In the genomic region with DNA sequence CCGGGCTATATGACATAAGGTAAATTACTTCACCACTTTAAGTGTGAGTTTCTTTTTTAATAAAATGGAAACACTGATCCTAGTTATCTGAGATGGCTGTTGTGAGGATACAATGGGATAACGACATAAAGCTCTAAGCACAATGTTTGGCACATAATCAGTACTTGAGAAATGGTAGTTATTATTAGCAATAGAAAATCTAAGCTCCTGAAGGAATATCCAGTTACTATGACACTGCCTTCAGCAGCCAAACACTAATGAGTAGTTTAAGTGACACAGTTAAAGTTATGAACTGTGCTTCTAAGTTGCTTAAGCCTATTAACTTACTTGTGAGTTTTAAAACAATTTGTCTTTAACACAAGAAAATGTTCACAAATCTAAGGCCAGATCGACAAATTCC, we compare ENCODE assay signal across 26 cellular contexts.
DNase-seq lines count a peak whose midpoint lies in the region; ATAC-seq and TF ChIP-seq lines count a peak whose summit lies in the region.
"Had no signal": no experiment of that assay in that cellular context is flagged by ENCODE, and none has a peak within 500 bp of the region (broad histone marks: within the 10 kb centered on the region; RNA-seq: fewer than 3 reads in every experiment).

No MANE protein-coding gene starts in this region.

- peaks cover 53% of the 10 kb centered on the region for H3K4me1 ChIP-seq in cardiac muscle cell (ENCODE audit: low read depth)
- H3K4me1 ChIP-seq in endodermal cell (ENCODE audit: control insufficient read depth, insufficient read depth, low read length) = peaks cover 29% of the 10 kb centered on the region
- peaks cover 16% of the 10 kb centered on the region for H3K4me1 ChIP-seq in psoas muscle
- H3K4me1 ChIP-seq: Caco-2 had no signal

- H3K4me3 ChIP-seq in cardiac muscle cell (no peak overlapping the region), endodermal cell (ENCODE audit: low read length) (peak overlapping the region; percentile 73), psoas muscle (peak overlapping the region; percentile 7)
- H3K4me3 ChIP-seq: GM23248, K562 had no signal

- H3K36me3 Mint-ChIP-seq in endodermal cell (ENCODE audit: low read depth) = peaks cover 20% of the 10 kb centered on the region
- H3K36me3 Mint-ChIP-seq: CD8-positive, alpha-beta T cell had no signal

- no peak for DNase-seq in cardiac muscle cell (ENCODE audit: low read depth in 1 of 2, low spot score in 1 of 2)
- DNase-seq in Right ventricle myocardium superior = no peak
- no peak for DNase-seq in endodermal cell
- DNase-seq in psoas muscle = no peak
- no peak for DNase-seq in DMS 273 (lab: John Stamatoyannopoulos, UW; ENCODE audit: unreplicated experiment)
- DNase-seq: Caco-2; CD8-positive, alpha-beta T cell; DMS 273 treated with DMSO at 0.1 percent for 48 hours; DMS79 treated with DMSO at 0.1 percent for 48 hours; GF-D8; GM23248; H9; NCI-H1105 treated with DMSO at 0.1 percent for 48 hours; NCI-H146; NCI-H1930; NCI-H2227 treated with DMSO at 0.1 percent for 48 hours; NCI-H526 treated with DMSO at 0.1 percent for 48 hours; RPMI8226; SHP77 had no signal

- no peaks in the 10 kb centered on the region for H3K36me3 ChIP-seq in cardiac muscle cell
- H3K36me3 ChIP-seq in endodermal cell (ENCODE audit: control insufficient read depth, insufficient read depth, low read length) = peaks cover 23% of the 10 kb centered on the region
- no peaks in the 10 kb centered on the region for H3K36me3 ChIP-seq in psoas muscle (ENCODE audit: insufficient read depth in 1 of 2, low read depth in 1 of 2)

- peak overlapping the region; percentile 71 for H3K27ac Mint-ChIP-seq in endodermal cell
- H3K27ac Mint-ChIP-seq: B cell; CD8-positive, alpha-beta T cell had no signal

- H3K9me3 ChIP-seq in cardiac muscle cell (ENCODE audit: low read depth) (no peaks in the 10 kb centered on the region), endodermal cell (ENCODE audit: control insufficient read depth, low read length) (peaks cover 23% of the 10 kb centered on the region), psoas muscle (no peaks in the 10 kb centered on the region)

- H3K9ac ChIP-seq in endodermal cell (ENCODE audit: extremely low read depth, low read length, poor library complexity, severe bottlenecking) = no peak overlapping the region
- H3K9ac ChIP-seq: GM23248 had no signal

- ATAC-seq in Right ventricle myocardium superior (ENCODE audit: poor library complexity) (no peak), psoas muscle (peak; percentile 53 to 87 (median 62)), GM19035 (IDR thresholded peaks at IDR 0.05; ENCODE audit: unreplicated experiment) (no peak), GM18517 (IDR thresholded peaks at IDR 0.05; ENCODE audit: unreplicated experiment) (no peak), GM18519 (IDR thresholded peaks at IDR 0.05; ENCODE audit: low FRiP score, unreplicated experiment) (no peak)
- ATAC-seq: CD8-positive, alpha-beta T cell; K562 had no signal

- WGBS in endodermal cell (ENCODE audit: insufficient coverage in 1 of 2, insufficient read length in 1 of 2), 2 experiments = 92% methylated on average over 2 to 3 of the region's 3 CpGs
- 58 to 63% (median 62%) methylated on average over 3 of the region's 3 CpGs for WGBS in psoas muscle, 3 donors

- H3K9me3 Mint-ChIP-seq in endodermal cell = peaks cover 20% of the 10 kb centered on the region

- intact Hi-C loops in Right ventricle myocardium superior (cut with DNase I) (no loop called here), psoas muscle (cut with DNase I) (loop anchor here in 1 of 2 donors (5.0 kb wide), 1 partner anchor 35 kb away; no protein-coding TSS in a partner anchor)

- no peaks in the 10 kb centered on the region for H3K27me3 Mint-ChIP-seq in endodermal cell (ENCODE audit: insufficient read depth)
- H3K27me3 Mint-ChIP-seq: B cell had no signal

- peak overlapping the region; percentile 75 for H3K27ac ChIP-seq in cardiac muscle cell
- no peak overlapping the region for H3K27ac ChIP-seq in endodermal cell (ENCODE audit: low read depth, low read length)
- H3K27ac ChIP-seq in psoas muscle = peak overlapping the region; percentile 68
- H3K27ac ChIP-seq: 22Rv1, C4-2B, GM23248 had no signal

- H3K27me3 ChIP-seq in cardiac muscle cell = no peaks in the 10 kb centered on the region
- no peaks in the 10 kb centered on the region for H3K27me3 ChIP-seq in endodermal cell (ENCODE audit: control insufficient read depth, insufficient read depth, low read length, poor library complexity, severe bottlenecking)
- no peaks in the 10 kb centered on the region for H3K27me3 ChIP-seq in psoas muscle (ENCODE audit: insufficient read depth in 3 of 3, low read length in 2 of 3)

- H3K4me1 Mint-ChIP-seq in endodermal cell = peaks cover 59% of the 10 kb centered on the region

- no peak for TF ChIP-seq CTCF in cardiac muscle cell (IDR thresholded peaks at IDR 0.05; ENCODE audit: low read depth, low read length)
- TF ChIP-seq CTCF in endodermal cell (conservative IDR thresholded peaks at IDR 0.05) = no peak
- no peak for TF ChIP-seq CTCF in psoas muscle (IDR thresholded peaks at IDR 0.05)

- H3K4me3 Mint-ChIP-seq in endodermal cell = no peak overlapping the region
- H3K4me3 Mint-ChIP-seq: B cell; CD8-positive, alpha-beta T cell; H9 had no signal

Comparison
In these comparisons a context has a peak if more than half of its experiments do, and no peak if none do; other contexts are left out.
1. ATAC-seq: peak in psoas muscle (4 of 4); none in Right ventricle myocardium superior (single experiment), GM19035 (single experiment), GM18517 (single experiment) and GM18519 (single experiment).